ENCODE assay signal across 21 cellular contexts in genomic region chr6:158509465-158509864, GRCh38. TPM values are rescaled to one million over a fixed set of nuclear protein-coding genes. Genes with fewer than 3 reads are reported as not detected.
DNase-seq lines count a peak whose midpoint lies in the region; ATAC-seq, FAIRE-seq and TF ChIP-seq lines count a peak whose summit lies in the region.
"Had no signal": no experiment of that assay in that cellular context is flagged by ENCODE, and none has a peak within 500 bp of the region (broad histone marks: within the 10 kb centered on the region; RNA-seq: fewer than 3 reads in every experiment).

No MANE protein-coding gene starts in this region.

- TF ChIP-seq POLR2A in HepG2 (IDR thresholded peaks at IDR 0.05; ENCODE audit: insufficient read depth in 1 of 2, low read depth in 2 of 2, low read length in 2 of 2), result no peak
- TF ChIP-seq POLR2A in Peyer's patch (IDR thresholded peaks at IDR 0.05), result no peak

- in situ Hi-C loops in Panc1 (cut with HindIII; ENCODE audit: low pct_unique_long_range_greater_than_20kb, low sequenced_read_pairs) (no loop called here), HepG2 (cut with HindIII; ENCODE audit: extremely low pct_ligation_motif_present, low pct_unique_long_range_greater_than_20kb) (loop anchor here (25.0 kb wide), 1 partner anchor 297 kb away; no protein-coding TSS in a partner anchor)

- H3K9ac ChIP-seq in HepG2 (ENCODE audit: insufficient read depth, low read depth, low read length), result no peak overlapping the region
- H3K9ac ChIP-seq: GM23248 had no signal

- DNase-seq in HuH-7 (ENCODE audit: low spot score), result peak; percentile 71
- no peak for DNase-seq in Panc1 (ENCODE audit: low read depth, low spot score)
- peak; percentile 16 for DNase-seq in HepG2 (ENCODE audit: low spot score)
- no peak for DNase-seq in tibial artery
- no peak for DNase-seq in superior temporal gyrus (ENCODE audit: extremely low spot score)
- no peak for DNase-seq in activated CD4-positive, alpha-beta T cell treated with anti-CD3 and anti-CD28 coated beads for 48 hours
- no peak for DNase-seq in Peyer's patch
- DNase-seq: AML-193; CD4-positive, alpha-beta T cell; DMS153; DMS79 treated with DMSO at 0.1 percent for 48 hours; GF-D8; GM23248; HFFc6 had no signal

- TF ChIP-seq CTCF in Panc1 (IDR thresholded peaks at IDR 0.05), result no peak
- no peak for TF ChIP-seq CTCF in HepG2 (CRISPR knock-in tag; IDR thresholded peaks at IDR 0.05)
- TF ChIP-seq CTCF in tibial artery (IDR thresholded peaks at IDR 0.05), result no peak
- no peak for TF ChIP-seq CTCF in Peyer's patch (IDR thresholded peaks at IDR 0.05)

- intact Hi-C loops in Panc1 (cut with micrococcal nuclease; ENCODE audit: unreplicated experiment), result no loop called here
- intact Hi-C loops in HepG2 (cut with micrococcal nuclease; ENCODE audit: unreplicated experiment), result no loop called here
- intact Hi-C loops in tibial artery (cut with DNase I; ENCODE audit: low total_unique reads), result no loop called here

- H3K9me3 ChIP-seq in Panc1 (ENCODE audit: control insufficient read depth, insufficient read depth, low read depth, low read length), result no peaks in the 10 kb centered on the region
- no peaks in the 10 kb centered on the region for H3K9me3 ChIP-seq in HepG2 (ENCODE audit: low read length)
- no peaks in the 10 kb centered on the region for H3K9me3 ChIP-seq in tibial artery
- no peaks in the 10 kb centered on the region for H3K9me3 ChIP-seq in Peyer's patch

- WGBS in HepG2 (ENCODE audit: low lambda C conversion rate), result 77% methylated on average over 11 of the region's 11 CpGs

- no peak for FAIRE-seq in HepG2 (lab: Jason Lieb, UNC)
- FAIRE-seq: A204.1, GM19239, H54, HTR-8/SVneo, K562 had no signal

- H3K27ac ChIP-seq in Panc1 (ENCODE audit: low read length) (no peak overlapping the region), HepG2 (ENCODE audit: extremely low read length, insufficient read depth, low read length) (no peak overlapping the region), tibial artery (no peak overlapping the region), Peyer's patch (no peak overlapping the region)
- H3K27ac ChIP-seq: C4-2B, GM23248 had no signal

- TF ChIP-seq RAD21 in HepG2 (CRISPR knock-in tag; IDR thresholded peaks at IDR 0.05), result no peak

- no peaks in the 10 kb centered on the region for H3K79me2 ChIP-seq in HepG2 (ENCODE audit: insufficient read depth, low read length)

- H3K4me3 ChIP-seq in Panc1 (ENCODE audit: low read depth in 2 of 2, low read length in 2 of 2) (no peak overlapping the region), HepG2 (replicated peaks in 1 of 3; ENCODE audit: insufficient read depth in 1 of 3, low read depth in 2 of 3, low read length in 3 of 3) (no peak overlapping the region), tibial artery (no peak overlapping the region), Peyer's patch (no peak overlapping the region)
- H3K4me3 ChIP-seq: GM23248, K562 had no signal

- no peak overlapping the region for H2AFZ ChIP-seq in HepG2 (ENCODE audit: low read length)
- H2AFZ ChIP-seq: GM23248 had no signal

- H4K20me1 ChIP-seq in HepG2 (ENCODE audit: insufficient read depth, low read length), result no peaks in the 10 kb centered on the region

- no peak for ATAC-seq in Panc1
- ATAC-seq in HepG2, result peak; percentile 20
- ATAC-seq: HCT116, K562 had no signal

- CTCF ChIA-PET in Panc1 (lab: Charles Lee), result interaction anchor here (1.6 kb wide), 1 partner anchor 295 kb away, joined by 5 read pairs; no protein-coding TSS in a partner anchor
- CTCF ChIA-PET in HepG2 (lab: Yijun Ruan, JAX; ENCODE audit: low intra/inter-chr PET ratio, low total read pairs), result no interaction called here

- no peak for TF ChIP-seq EP300 in HepG2 (IDR thresholded peaks at IDR 0.05; ENCODE audit: low read depth in 2 of 2, low read length in 2 of 2)
- TF ChIP-seq EP300 in HepG2 (CRISPR knock-in tag; IDR thresholded peaks at IDR 0.05; ENCODE audit: borderline replicate concordance), result no peak

- no peak overlapping the region for H3K4me2 ChIP-seq in HepG2 (ENCODE audit: low read depth, low read length)

- POLR2A ChIA-PET in Panc1 (lab: Charles Lee), result no interaction called here
- POLR2A ChIA-PET in HepG2 (lab: Yijun Ruan, JAX), result interaction anchor here (1.1 kb wide), 1 partner anchor 27 kb away, joined by 8 read pairs; no protein-coding TSS in a partner anchor

- no peaks in the 10 kb centered on the region; the same call in 1 of the 2 replicates for H3K36me3 ChIP-seq in Panc1 (ENCODE audit: control insufficient read depth, insufficient read depth, low read length)
- peaks cover 2 to 22% of the 10 kb centered on the region in 2 experiments; a peak in 4 of 5 replicates for H3K36me3 ChIP-seq in HepG2 (replicated peaks in 1 of 2; ENCODE audit: control insufficient read depth in 1 of 2, insufficient read depth in 2 of 2, low read length in 2 of 2)
- peaks cover 0 to 15% (median 15%) of the 10 kb centered on the region in 3 donors for H3K36me3 ChIP-seq in tibial artery
- H3K36me3 ChIP-seq in Peyer's patch, result peaks cover 0 to 10% (median 0%) of the 10 kb centered on the region in 3 donors

- BruUV-seq in Panc1 (replicated peaks; lab: Mats Ljungman, UMichigan), result TSS peak; percentile 45
- BruUV-seq in HepG2 (replicated peaks; lab: Mats Ljungman, UMichigan), result TSS peak; percentile 24

- no peaks in the 10 kb centered on the region for H3K27me3 ChIP-seq in Panc1 (ENCODE audit: control insufficient read depth, insufficient read depth, low read length)
- no peaks in the 10 kb centered on the region for H3K27me3 ChIP-seq in HepG2 (ENCODE audit: control insufficient read depth in 1 of 2, insufficient read depth in 2 of 2, low read length in 2 of 2)
- no peaks in the 10 kb centered on the region for H3K27me3 ChIP-seq in tibial artery
- H3K27me3 ChIP-seq in Peyer's patch, result no peaks in the 10 kb centered on the region

- H3K4me1 ChIP-seq in Panc1 (ENCODE audit: control insufficient read depth, insufficient read depth, low read length), result no peaks in the 10 kb centered on the region
- peaks cover 10% of the 10 kb centered on the region for H3K4me1 ChIP-seq in HepG2 (ENCODE audit: insufficient read depth, low read length)
- H3K4me1 ChIP-seq in tibial artery, result no peaks in the 10 kb centered on the region
- no peaks in the 10 kb centered on the region for H3K4me1 ChIP-seq in Peyer's patch

TF ChIP-seq in HepG2, 621 proteins besides CTCF, POLR2A, EP300 and RAD21 (continues in another document):
- TF ChIP-seq ZMYM4 (CRISPR knock-in tag; IDR thresholded peaks at IDR 0.05) (peak; percentile 52; the same call in 1 of the 2 replicates), KMT2A (CRISPR knock-in tag; IDR thresholded peaks at IDR 0.05) (no peak), ZNF124 (CRISPR knock-in tag; IDR thresholded peaks at IDR 0.05) (no peak), FOXK1 (CRISPR knock-in tag; IDR thresholded peaks at IDR 0.05; ENCODE audit: borderline replicate concordance, low read depth) (no peak), ZHX1 (CRISPR knock-in tag; IDR thresholded peaks at IDR 0.05; ENCODE audit: low read depth) (0 out of 2 replicates have a peak, but pooled peaks have one; percentile 22), ZNF468 (CRISPR knock-in tag; IDR thresholded peaks at IDR 0.05) (no peak), KLF16 (CRISPR knock-in tag; IDR thresholded peaks at IDR 0.05) (no peak)

RNA-seq across cellular contexts. Expression of gene TMEM181, which starts 50.4 kb away (rescaled TPM):
- total RNA-seq in Panc1 (2021; ENCODE audit: unreplicated experiment), result 38.0 TPM
- polyA plus RNA-seq in Panc1 (2012; ENCODE audit: insufficient read length), result 24.5 TPM
- 42.1 and 59.1 TPM in 2 replicates for total RNA-seq in HepG2 (2016; rRNA removed; fragmentation: Illumina TruSeq; extraction: Trizol)
- 32.4 and 35.6 TPM in 2 replicates for total RNA-seq in HepG2 (2016; cell fraction: cytosol; rRNA removed; fragmentation: Illumina TruSeq; extraction: Trizol; ENCODE audit: low read depth)
- total RNA-seq in HepG2 (2016; cell fraction: insoluble cytoplasmic fraction; rRNA removed; fragmentation: Illumina TruSeq; extraction: Trizol), result 41.0 and 60.9 TPM in 2 replicates
- 29.2 and 32.9 TPM in 2 replicates for total RNA-seq in HepG2 (2016; cell fraction: membrane; rRNA removed; fragmentation: Illumina TruSeq; extraction: Trizol)
- 66.4 and 75.5 TPM in 2 replicates for total RNA-seq in HepG2 (2016; cell fraction: nucleus; rRNA removed; fragmentation: Illumina TruSeq; extraction: Trizol)
- polyA plus RNA-seq in HepG2 (2011; rRNA removed), result 105 and 108 TPM in 2 replicates
- 53.2 and 89.4 TPM in 2 replicates for polyA plus RNA-seq in HepG2 (2011; cell fraction: cytosol; rRNA removed)
- polyA plus RNA-seq in HepG2 (2011; cell fraction: nucleus; rRNA removed), result 65.7 and 85.9 TPM in 2 replicates
- 99.1 and 106 TPM in 2 replicates for polyA plus RNA-seq in HepG2 (2012)
- 2.2 and 2.6 TPM in 2 replicates for polyA plus RNA-seq in HepG2 (2016; cell fraction: cytosol; fragmentation: Illumina TruSeq; extraction: Trizol; ENCODE audit: low read depth)
- polyA plus RNA-seq in HepG2 (2016; cell fraction: insoluble cytoplasmic fraction; fragmentation: Illumina TruSeq; extraction: Trizol; ENCODE audit: low read depth), result 31.8 and 32.9 TPM in 2 replicates
- 8.5 and 9.3 TPM in 2 replicates for polyA plus RNA-seq in HepG2 (2016; cell fraction: membrane; fragmentation: Illumina TruSeq; extraction: Trizol; ENCODE audit: low read depth)
- polyA plus RNA-seq in HepG2 (2016; cell fraction: nucleus; fragmentation: Illumina TruSeq; extraction: Trizol; ENCODE audit: insufficient read depth, low read depth), result 140 and 144 TPM in 2 replicates
- 13.5 and 115 TPM in 2 replicates for polyA minus RNA-seq in HepG2 (2011; rRNA and poly(A)+ RNA removed; ENCODE audit: low replicate concordance)
- 82.7 and 108 TPM in 2 replicates for polyA minus RNA-seq in HepG2 (2011; cell fraction: cytosol; rRNA and poly(A)+ RNA removed)
- 78.4 and 93.9 TPM in 2 replicates for polyA minus RNA-seq in HepG2 (2011; cell fraction: nucleus; rRNA and poly(A)+ RNA removed)
- total RNA-seq in Peyer's patch, result 10 to 100 TPM in 3 of 4 donors, 1 to 10 TPM in 1; 6.6 to 48.3 (median 37.0) TPM

Comparison
In these comparisons a context has a peak if more than half of its experiments do, and no peak if none do; other contexts are left out.
1. DNase-seq: peak in HuH-7 (single experiment) and HepG2 (single experiment); none in Panc1 (single experiment), tibial artery (0 of 2), superior temporal gyrus (single experiment), activated CD4-positive, alpha-beta T cell treated with anti-CD3 and anti-CD28 coated beads for 48 hours (single experiment) and Peyer's patch (0 of 3).